In the genomic region with DNA sequence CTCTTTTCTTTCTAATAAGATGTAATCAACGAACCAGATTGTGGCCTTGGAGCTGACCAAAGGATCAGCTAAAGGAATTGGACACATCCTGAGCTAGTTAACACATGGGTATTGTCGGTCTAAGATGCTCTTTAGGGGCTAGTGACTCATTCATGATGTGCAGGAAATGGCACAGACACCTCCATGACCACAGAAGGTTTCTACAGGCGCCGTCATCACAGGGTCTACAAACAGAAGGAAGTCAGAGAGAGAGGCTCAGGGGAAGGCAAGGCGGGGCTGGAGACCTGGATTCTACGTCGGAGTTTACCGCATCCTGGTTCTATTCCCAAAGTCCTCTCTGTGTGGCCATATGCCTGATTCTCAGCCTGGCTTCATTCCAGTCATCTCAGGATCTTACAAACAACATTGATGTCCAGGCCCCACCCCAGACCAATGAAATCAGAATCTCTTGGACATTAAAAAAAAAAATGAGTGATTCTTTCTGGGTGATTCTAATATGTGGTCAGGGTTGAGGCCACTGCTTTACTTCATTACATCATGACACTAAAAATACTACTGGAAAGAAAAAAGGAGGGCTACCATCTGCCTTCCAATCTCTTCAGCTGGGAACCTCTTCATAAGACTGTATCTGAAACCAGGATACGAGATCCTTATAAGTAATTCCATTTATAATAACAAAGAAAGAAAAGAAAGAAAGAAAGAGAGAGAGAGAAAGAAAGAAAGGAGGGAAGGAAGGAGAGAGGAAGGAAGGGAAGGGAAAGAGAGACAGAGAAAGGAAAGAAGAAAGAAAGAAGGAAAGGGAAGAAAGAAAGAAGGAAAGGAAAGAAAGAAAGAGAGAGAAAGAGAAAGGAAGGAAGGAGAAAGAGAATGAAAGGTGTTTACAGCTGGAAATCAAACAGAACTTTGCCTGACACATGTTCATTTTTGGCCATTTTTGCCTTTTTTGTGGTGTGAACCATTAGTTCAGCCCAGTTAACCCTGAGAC, we compare ENCODE assay signal across 1 cellular context.
TF ChIP-seq lines count a peak whose summit lies in the region.

No MANE protein-coding gene starts in this region.

TF ChIP-seq in GM23338, 12 proteins besides CTCF, POLR2A, EP300 and RAD21 (continued from another document):
- TF ChIP-seq REST (IDR thresholded peaks at IDR 0.05; ENCODE audit: unreplicated experiment) (no peak), ZNF462 (CRISPR knock-in tag; IDR thresholded peaks at IDR 0.05) (no peak), EZH2phosphoT487 (IDR thresholded peaks at IDR 0.05; ENCODE audit: unreplicated experiment) (no peak), ZNF114 (CRISPR knock-in tag; IDR thresholded peaks at IDR 0.05) (no peak), JUNB (IDR thresholded peaks at IDR 0.05; ENCODE audit: unreplicated experiment) (no peak)
- TF ChIP-seq, protein P1, sequence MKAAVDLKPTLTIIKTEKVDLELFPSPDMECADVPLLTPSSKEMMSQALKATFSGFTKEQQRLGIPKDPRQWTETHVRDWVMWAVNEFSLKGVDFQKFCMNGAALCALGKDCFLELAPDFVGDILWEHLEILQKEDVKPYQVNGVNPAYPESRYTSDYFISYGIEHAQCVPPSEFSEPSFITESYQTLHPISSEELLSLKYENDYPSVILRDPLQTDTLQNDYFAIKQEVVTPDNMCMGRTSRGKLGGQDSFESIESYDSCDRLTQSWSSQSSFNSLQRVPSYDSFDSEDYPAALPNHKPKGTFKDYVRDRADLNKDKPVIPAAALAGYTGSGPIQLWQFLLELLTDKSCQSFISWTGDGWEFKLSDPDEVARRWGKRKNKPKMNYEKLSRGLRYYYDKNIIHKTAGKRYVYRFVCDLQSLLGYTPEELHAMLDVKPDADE (IDR thresholded peaks at IDR 0.05), result no peak
TF ChIP-seq in GM23338: peak in this region for 0.
